ENCODE assay signal across 12 cellular contexts in genomic region chr7:96322847-96323461, GRCh38. TPM values are rescaled to one million over a fixed set of nuclear protein-coding genes. Genes with fewer than 3 reads are reported as not detected.
A peak's percentile ranks its signal among the peaks of the same experiment; 100 is the strongest.
DNase-seq lines count a peak whose midpoint lies in the region; ATAC-seq, FAIRE-seq and TF ChIP-seq lines count a peak whose summit lies in the region.
"Had no signal": no experiment of that assay in that cellular context is flagged by ENCODE, and none has a peak within 500 bp of the region (broad histone marks: within the 10 kb centered on the region; RNA-seq: fewer than 3 reads in every experiment).

No MANE protein-coding gene starts in this region.

- no peak overlapping the region for H3K4me3 ChIP-seq in CD4-positive, alpha-beta memory T cell (ENCODE audit: low read length in 2 of 2)
- peak overlapping the region; percentile 86 for H3K4me3 ChIP-seq in Loucy (ENCODE audit: low read length, poor library complexity, severe bottlenecking)

- peaks cover 9 to 37% (median 16%) of the 10 kb centered on the region in 4 donors for H3K4me1 Mint-ChIP-seq in CD4-positive, alpha-beta memory T cell
- H3K4me1 Mint-ChIP-seq in activated naive CD8-positive, alpha-beta T cell treated with anti-CD3 and anti-CD28 coated beads, Interleukin-2, amount 50 U/mL, for 24 hours: peaks cover 56% of the 10 kb centered on the region
- H3K4me1 Mint-ChIP-seq in neural crest cell: peaks cover 18% of the 10 kb centered on the region

- no peaks in the 10 kb centered on the region for H3K27me3 ChIP-seq in CD4-positive, alpha-beta memory T cell (ENCODE audit: insufficient read depth, low read length)
- H3K27me3 ChIP-seq in Loucy (ENCODE audit: insufficient read depth, low read length, poor library complexity, severe bottlenecking): no peaks in the 10 kb centered on the region

- no peak for FAIRE-seq in urothelium cell line (lab: Jason Lieb, UNC)
- FAIRE-seq: RCC 7860 had no signal

- CTCF ChIA-PET in CD4-positive, alpha-beta memory T cell (lab: Charles Lee; ENCODE audit: partially characterized antibody): no interaction called here

- peak; percentile 15 for ATAC-seq in activated naive CD8-positive, alpha-beta T cell treated with anti-CD3 and anti-CD28 coated beads, Interleukin-2, amount 50 U/mL, for 24 hours

- TF ChIP-seq CTCF in Loucy (conservative IDR thresholded peaks at IDR 0.05; ENCODE audit: low read length): no peak
- no peak for TF ChIP-seq CTCF in neural crest cell (conservative IDR thresholded peaks at IDR 0.05)

- peaks cover 42% of the 10 kb centered on the region for H3K79me2 ChIP-seq in Loucy (ENCODE audit: insufficient read depth, low read length)

- no peak overlapping the region for H3K27ac ChIP-seq in CD4-positive, alpha-beta memory T cell (ENCODE audit: low read depth, low read length)

- H3K9me2 ChIP-seq in Loucy (replicated peaks; ENCODE audit: low read depth, low read length): no peaks in the 10 kb centered on the region

- no peak overlapping the region for H2AFZ ChIP-seq in Loucy (ENCODE audit: low read length)

- H3K4me3 Mint-ChIP-seq in CD4-positive, alpha-beta memory T cell: peak overlapping the region; percentile 79 to 96 (median 90)
- peak overlapping the region; percentile 87 for H3K4me3 Mint-ChIP-seq in activated naive CD8-positive, alpha-beta T cell treated with anti-CD3 and anti-CD28 coated beads, Interleukin-2, amount 50 U/mL, for 24 hours
- peak overlapping the region; percentile 99 for H3K4me3 Mint-ChIP-seq in neural crest cell

- H4K20me1 ChIP-seq in Loucy (ENCODE audit: insufficient read depth, low read length, poor library complexity, severe bottlenecking): no peaks in the 10 kb centered on the region

- peak overlapping the region in 4 of 7 donors; percentile 43 to 79 (median 58) for H3K27ac Mint-ChIP-seq in CD4-positive, alpha-beta memory T cell
- peak overlapping the region; percentile 78 for H3K27ac Mint-ChIP-seq in activated naive CD8-positive, alpha-beta T cell treated with anti-CD3 and anti-CD28 coated beads, Interleukin-2, amount 50 U/mL, for 24 hours
- H3K27ac Mint-ChIP-seq in neural crest cell (ENCODE audit: unreplicated experiment): no peak overlapping the region

- no peaks in the 10 kb centered on the region for H3F3A ChIP-seq in Loucy (ENCODE audit: low read depth)

- intact Hi-C loops in CD4-positive, alpha-beta memory T cell (cut with micrococcal nuclease): no loop called here

- DNase-seq in CD4-positive, alpha-beta memory T cell: no peak
- no peak for DNase-seq in activated naive CD8-positive, alpha-beta T cell treated with anti-CD3 and anti-CD28 coated beads, Interleukin-2, amount 50 U/mL, for 24 hours
- no peak for DNase-seq in neural crest cell (ENCODE audit: low read depth, low spot score)
- no peak for DNase-seq in NCI-H1417 treated with DMSO at 0.1 percent for 48 hours (lab: John Stamatoyannopoulos, UW)
- DNase-seq in ureter (ENCODE audit: low spot score): no peak
- no peak for DNase-seq in urothelium cell line (ENCODE audit: low spot score)
- DNase-seq in SKM-1 (lab: John Stamatoyannopoulos, UW; ENCODE audit: unreplicated experiment): no peak
- DNase-seq: activated effector memory CD4-positive, alpha-beta T cell treated with anti-CD3 and anti-CD28 coated beads, Interleukin-2, amount 50 U/mL, for 16 hours; H7; left colon had no signal

- peaks cover 18% of the 10 kb centered on the region for H3K4me1 ChIP-seq in CD4-positive, alpha-beta memory T cell (ENCODE audit: insufficient read depth, low read length)
- peaks cover 36% of the 10 kb centered on the region for H3K4me1 ChIP-seq in Loucy (ENCODE audit: insufficient read depth, low read length, poor library complexity, severe bottlenecking)

- H3K9me3 ChIP-seq in CD4-positive, alpha-beta memory T cell (ENCODE audit: control insufficient read depth in 1 of 2, low read length in 2 of 2): no peaks in the 10 kb centered on the region
- no peaks in the 10 kb centered on the region for H3K9me3 ChIP-seq in Loucy (ENCODE audit: insufficient read depth, low read depth, low read length)

- POLR2A ChIA-PET in CD4-positive, alpha-beta memory T cell (lab: Charles Lee; ENCODE audit: partially characterized antibody): interaction anchor here (1.6 kb wide), 1 partner anchor 37 kb away, joined by 12 read pairs; no protein-coding TSS in a partner anchor

- H3K4me2 ChIP-seq in Loucy (ENCODE audit: low read depth, low read length, poor library complexity, severe bottlenecking): peak overlapping the region; percentile 93

- peaks cover 0 to 2% of the 10 kb centered on the region in 2 donors for H3K27me3 Mint-ChIP-seq in CD4-positive, alpha-beta memory T cell
- peaks cover 1% of the 10 kb centered on the region for H3K27me3 Mint-ChIP-seq in activated naive CD8-positive, alpha-beta T cell treated with anti-CD3 and anti-CD28 coated beads, Interleukin-2, amount 50 U/mL, for 24 hours
- H3K27me3 Mint-ChIP-seq in neural crest cell (ENCODE audit: low read depth): no peaks in the 10 kb centered on the region

- H3K36me3 ChIP-seq in CD4-positive, alpha-beta memory T cell (ENCODE audit: insufficient read depth, low read length): no peaks in the 10 kb centered on the region
- no peaks in the 10 kb centered on the region for H3K36me3 ChIP-seq in Loucy (ENCODE audit: insufficient read depth, low read length)

- H3K36me3 Mint-ChIP-seq in CD4-positive, alpha-beta memory T cell: peaks cover 0 to 6% of the 10 kb centered on the region in 2 donors
- peaks cover 3% of the 10 kb centered on the region for H3K36me3 Mint-ChIP-seq in activated naive CD8-positive, alpha-beta T cell treated with anti-CD3 and anti-CD28 coated beads, Interleukin-2, amount 50 U/mL, for 24 hours (ENCODE audit: low read depth)
- no peaks in the 10 kb centered on the region for H3K36me3 Mint-ChIP-seq in neural crest cell (ENCODE audit: low read depth)

- H3K9me3 Mint-ChIP-seq in CD4-positive, alpha-beta memory T cell: peaks cover 0 to 2% (median 0%) of the 10 kb centered on the region in 8 donors
- H3K9me3 Mint-ChIP-seq in activated naive CD8-positive, alpha-beta T cell treated with anti-CD3 and anti-CD28 coated beads, Interleukin-2, amount 50 U/mL, for 24 hours: peaks cover 9% of the 10 kb centered on the region
- no peaks in the 10 kb centered on the region for H3K9me3 Mint-ChIP-seq in neural crest cell

- H3K9ac ChIP-seq in Loucy (ENCODE audit: low read depth, low read length, poor library complexity, severe bottlenecking): no peak overlapping the region

RNA-seq across cellular contexts. Expression of gene SLC25A13, which starts 1.1 kb away (rescaled TPM):
- 10 to 100 TPM in 1 of 2 experiments, 1 to 10 TPM in 1; 9.1 to 12.2 TPM for total RNA-seq in CD4-positive, alpha-beta memory T cell
- 1 to 10 TPM; 5.2 to 7.4 TPM for polyA plus RNA-seq in CD4-positive, alpha-beta memory T cell
- total RNA-seq in neural crest cell: 68.3 and 72.3 TPM in 2 replicates
- total RNA-seq in ureter: 40.6 TPM
